In the genomic region with DNA sequence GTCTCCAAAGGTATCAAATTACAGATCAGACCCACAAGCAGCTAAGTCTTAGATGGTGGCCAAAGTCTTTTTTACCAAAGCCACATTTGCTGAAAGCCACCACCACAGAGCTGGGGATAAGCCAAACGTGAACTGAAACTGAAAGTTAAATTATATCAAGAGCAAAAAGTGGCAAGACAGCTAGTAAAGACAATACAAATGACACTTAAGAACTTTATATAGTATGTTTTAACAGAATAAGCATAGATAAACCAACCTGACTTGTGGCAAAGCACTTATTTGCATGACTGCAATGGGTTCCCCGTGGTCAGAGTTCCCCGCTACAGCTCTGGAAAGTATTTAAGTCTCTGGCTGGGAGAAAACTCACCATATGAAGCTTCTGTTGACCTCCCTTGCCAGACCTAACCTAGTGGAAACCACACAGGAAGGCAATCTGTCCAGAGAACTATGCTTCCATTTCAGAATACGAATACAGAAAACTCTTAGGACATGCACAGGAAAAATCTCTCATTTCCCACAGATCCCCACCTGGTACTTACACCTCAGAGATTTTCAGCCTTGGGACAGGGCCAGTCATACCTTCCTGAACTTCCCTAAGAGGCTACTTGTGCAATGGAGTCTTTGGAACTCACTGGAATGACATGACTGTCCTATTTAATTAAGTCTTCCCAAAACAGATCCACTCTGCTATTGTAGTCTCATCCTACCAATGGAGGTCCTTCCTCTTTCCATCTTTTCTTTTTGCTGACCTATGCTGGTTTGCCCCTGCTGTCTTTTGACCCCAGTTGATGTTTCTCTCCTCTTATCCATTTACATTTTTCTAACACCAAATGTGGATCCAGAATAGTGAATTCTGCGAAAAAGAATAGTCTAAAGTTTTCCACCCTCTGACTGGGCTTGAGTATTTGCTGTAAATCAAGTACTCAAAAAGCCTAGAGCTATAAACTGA, we compare ENCODE assay signal across 8 cellular contexts.
A peak's percentile ranks its signal among the peaks of the same experiment; 100 is the strongest.
DNase-seq lines count a peak whose midpoint lies in the region; ATAC-seq lines count a peak whose summit lies in the region.

No MANE protein-coding gene starts in this region.

- H2AK5ac ChIP-seq in neuronal stem cell (ENCODE audit: low read depth, low read length), result no peak overlapping the region

- H3K36me3 ChIP-seq in ACC112 (ENCODE audit: insufficient read depth, low read length) (no peaks in the 10 kb centered on the region), neuronal stem cell (replicated peaks in 1 of 2; ENCODE audit: control insufficient read depth in 2 of 2, insufficient read depth in 2 of 2, low read length in 2 of 2) (no peaks in the 10 kb centered on the region)

- no peaks in the 10 kb centered on the region for H3K79me1 ChIP-seq in neuronal stem cell (ENCODE audit: low read depth, low read length)

- H3K4me1 ChIP-seq in ACC112 (ENCODE audit: control insufficient read depth, insufficient read depth, low read length, unreplicated experiment), result no peaks in the 10 kb centered on the region
- H3K4me1 ChIP-seq in neuronal stem cell (ENCODE audit: control insufficient read depth in 2 of 2, insufficient read depth in 1 of 2, low read depth in 1 of 2, low read length in 2 of 2), result peaks cover 0 to 2% of the 10 kb centered on the region in 2 donors

- no peak overlapping the region for H3K23ac ChIP-seq in neuronal stem cell (ENCODE audit: low read depth, low read length, poor library complexity)

- H3K4me3 ChIP-seq in ACC112 (ENCODE audit: low read depth, low read length), result peak overlapping the region; percentile 69
- no peak overlapping the region for H3K4me3 ChIP-seq in neuronal stem cell (ENCODE audit: low read length in 2 of 2)

- ATAC-seq in GM19035 (IDR thresholded peaks at IDR 0.05; ENCODE audit: unreplicated experiment) (peak; percentile 90), HG03159 (IDR thresholded peaks at IDR 0.05; ENCODE audit: unreplicated experiment) (peak; percentile 96), naive B cell (ENCODE audit: low read depth in 2 of 2) (peak in 1 of 2 donors; percentile 36)

- H3K4me2 ChIP-seq in neuronal stem cell (ENCODE audit: insufficient read depth, low read length, poor library complexity, severe bottlenecking), result no peak overlapping the region

- H3K18ac ChIP-seq in neuronal stem cell (ENCODE audit: low read length), result no peak overlapping the region

- H3K27ac Mint-ChIP-seq in activated naive CD8-positive, alpha-beta T cell, result peak overlapping the region; percentile 76
- peak overlapping the region in 3 of 6 donors; percentile 4 to 75 (median 65) for H3K27ac Mint-ChIP-seq in naive B cell

- H3K27me3 Mint-ChIP-seq in activated naive CD8-positive, alpha-beta T cell, result no peaks in the 10 kb centered on the region
- H3K27me3 Mint-ChIP-seq in naive B cell, result no peaks in the 10 kb centered on the region

- no peak overlapping the region for H2BK120ac ChIP-seq in neuronal stem cell (ENCODE audit: low read depth, low read length)

- H3K9me3 Mint-ChIP-seq in activated naive CD8-positive, alpha-beta T cell (ENCODE audit: low read depth), result no peaks in the 10 kb centered on the region
- H3K9me3 Mint-ChIP-seq in naive B cell, result peaks cover 0 to 5% (median 2%) of the 10 kb centered on the region in 7 donors

- WGBS in neuronal stem cell (ENCODE audit: extremely low coverage in 2 of 2, insufficient read length in 2 of 2, insufficient replicate concordance in 1 of 2), 2 donors, result no CpG with 5 or more reads among the region's 5 CpGs

- H3K27ac ChIP-seq in ACC112 (ENCODE audit: low read depth, low read length), result no peak overlapping the region
- H3K27ac ChIP-seq in neuronal stem cell (replicated peaks; ENCODE audit: low read length), result no peak overlapping the region

- H3K4me3 Mint-ChIP-seq in activated naive CD8-positive, alpha-beta T cell, result peak overlapping the region; percentile 71
- H3K4me3 Mint-ChIP-seq in naive B cell, result peak overlapping the region in 7 of 8 donors; percentile 7 to 72 (median 53)

- no peak overlapping the region for H2BK5ac ChIP-seq in neuronal stem cell (ENCODE audit: low read length)

- no peak overlapping the region for H4K91ac ChIP-seq in neuronal stem cell (ENCODE audit: low read depth, low read length, poor library complexity)

- H3K4me1 Mint-ChIP-seq in activated naive CD8-positive, alpha-beta T cell (ENCODE audit: low read depth), result peaks cover 40% of the 10 kb centered on the region
- peaks cover 10 to 21% (median 17%) of the 10 kb centered on the region in 3 donors for H3K4me1 Mint-ChIP-seq in naive B cell

- H2BK15ac ChIP-seq in neuronal stem cell (ENCODE audit: low read length), result no peak overlapping the region

- no peaks in the 10 kb centered on the region for H3K79me2 ChIP-seq in ACC112 (ENCODE audit: control insufficient read depth, insufficient read depth, low read length, unreplicated experiment)

- H3K14ac ChIP-seq in neuronal stem cell (ENCODE audit: low read length), result no peak overlapping the region

- peaks cover 5% of the 10 kb centered on the region for H3K36me3 Mint-ChIP-seq in activated naive CD8-positive, alpha-beta T cell
- peaks cover 0 to 5% of the 10 kb centered on the region in 2 donors for H3K36me3 Mint-ChIP-seq in naive B cell

- no peak overlapping the region for H3K4ac ChIP-seq in neuronal stem cell (ENCODE audit: low read length)

- peak overlapping the region; percentile 55 for H2AFZ ChIP-seq in ACC112 (ENCODE audit: low read length, unreplicated experiment)
- H2AFZ ChIP-seq in neuronal stem cell (ENCODE audit: low read length), result no peak overlapping the region

- H3K9ac ChIP-seq in neuronal stem cell (ENCODE audit: low read depth, low read length, poor library complexity), result no peak overlapping the region

- no peak overlapping the region for H4K8ac ChIP-seq in neuronal stem cell (ENCODE audit: low read depth, low read length)

- DNase-seq in naive B cell, result no peak
- no peak for DNase-seq in neuronal stem cell (ENCODE audit: low spot score)
- no peak for DNase-seq in epidermal melanocyte (ENCODE audit: insufficient read length, low spot score)
- DNase-seq in AML-193 (lab: John Stamatoyannopoulos, UW), result no peak

- no peaks in the 10 kb centered on the region for H3K9me3 ChIP-seq in neuronal stem cell (replicated peaks in 1 of 2; ENCODE audit: control insufficient read depth in 2 of 2, insufficient read depth in 1 of 2, low read depth in 1 of 2, low read length in 2 of 2)

- no peaks in the 10 kb centered on the region for H3K27me3 ChIP-seq in ACC112 (ENCODE audit: insufficient read depth, low read length)
- H3K27me3 ChIP-seq in neuronal stem cell (ENCODE audit: control insufficient read depth in 3 of 3, insufficient read depth in 3 of 3, low read depth in 1 of 3, low read length in 3 of 3), result no peaks in the 10 kb centered on the region

- no peak overlapping the region for H2BK12ac ChIP-seq in neuronal stem cell (ENCODE audit: low read length)
